In the genomic region with DNA sequence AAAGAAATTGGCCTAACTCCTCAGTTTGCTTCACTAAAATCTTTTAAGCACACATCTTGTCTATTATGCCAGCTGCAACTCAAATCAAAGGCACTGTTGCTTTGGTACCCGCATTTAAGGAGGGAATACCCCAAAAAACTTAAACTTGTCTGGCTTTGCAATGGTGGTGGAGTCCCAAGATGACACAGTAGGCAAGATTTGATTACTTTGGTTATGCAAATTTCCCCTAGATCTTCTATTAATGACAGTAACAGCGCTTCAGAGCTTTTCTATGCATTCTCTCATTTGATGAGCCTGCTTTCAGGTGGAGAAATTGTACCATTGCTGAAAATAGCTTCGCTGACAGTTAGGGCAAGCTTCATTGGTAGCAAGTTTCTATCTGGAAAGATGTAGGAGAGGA, we compare ENCODE assay signal across 17 cellular contexts.
"Had no signal": no experiment of that assay in that cellular context is flagged by ENCODE, and none has a peak within 500 bp of the region (broad histone marks: within the 10 kb centered on the region; RNA-seq: fewer than 3 reads in every experiment).

No MANE protein-coding gene starts in this region.

- ATAC-seq: activated CD4-positive, CD25-positive, alpha-beta regulatory T cell treated with anti-CD3 and anti-CD28 coated beads, Interleukin-2, amount 50 U/mL, for 24 hours; effector memory CD8-positive, alpha-beta T cell; left colon had no signal

- H3K4me3 ChIP-seq: smooth muscle cell, tibial nerve, vagina had no signal

- H3K9me3 ChIP-seq: gastrocnemius medialis, vagina had no signal

- H3K27ac Mint-ChIP-seq: activated naive CD8-positive, alpha-beta T cell treated with anti-CD3 and anti-CD28 coated beads, Interleukin-2, amount 10 ng/mL, durations not matched to agents 7 days and 5 days; activated T-helper 1 cell treated with anti-CD3 and anti-CD28 coated beads, Interleukin-12 subunit alpha, Interleukin-12 subunit beta, Interleukin-2, Interleukin-4 antibody, amounts not matched to agents 30 ng/mL and 10 ng/mL and 1 ng/mL, durations not matched to agents 14 hours and 24 hours and 36 hours; effector memory CD8-positive, alpha-beta T cell; naive B cell; stimulated activated naive CD8-positive, alpha-beta T cell treated with anti-CD3 and anti-CD28 coated beads, Interleukin-15, Interleukin-2, amounts not matched to agents 100 ng/mL and 50 ng/mL, for 24 hours had no signal

- H3K27me3 ChIP-seq: brain microvascular endothelial cell, gastrocnemius medialis, tibial nerve, vagina had no signal

- H3K9me3 Mint-ChIP-seq: activated naive CD8-positive, alpha-beta T cell treated with anti-CD3 and anti-CD28 coated beads, Interleukin-2, amount 10 ng/mL, durations not matched to agents 7 days and 5 days; effector memory CD8-positive, alpha-beta T cell had no signal

- H3K4me3 Mint-ChIP-seq: activated naive CD8-positive, alpha-beta T cell treated with anti-CD3 and anti-CD28 coated beads, Interleukin-2, amount 10 ng/mL, durations not matched to agents 7 days and 5 days; activated T-helper 1 cell treated with anti-CD3 and anti-CD28 coated beads, Interleukin-12 subunit alpha, Interleukin-12 subunit beta, Interleukin-2, Interleukin-4 antibody, amounts not matched to agents 30 ng/mL and 10 ng/mL and 1 ng/mL, durations not matched to agents 14 hours and 24 hours and 36 hours; effector memory CD8-positive, alpha-beta T cell; naive B cell; stimulated activated naive CD8-positive, alpha-beta T cell treated with anti-CD3 and anti-CD28 coated beads, Interleukin-15, Interleukin-2, amounts not matched to agents 100 ng/mL and 50 ng/mL, for 24 hours had no signal

- H3K27ac ChIP-seq: brain microvascular endothelial cell, vagina had no signal

- DNase-seq: activated naive CD4-positive, alpha-beta T cell; activated naive CD8-positive, alpha-beta T cell treated with anti-CD3 and anti-CD28 coated beads, Interleukin-2, amount 10 ng/mL, durations not matched to agents 7 days and 5 days; anterior cingulate cortex; dermis blood vessel endothelial cell; effector memory CD8-positive, alpha-beta T cell; gastrocnemius medialis; left colon; naive B cell; retina; T-helper 9 cell had no signal

- H3K27me3 Mint-ChIP-seq: activated naive CD8-positive, alpha-beta T cell treated with anti-CD3 and anti-CD28 coated beads, Interleukin-2, amount 10 ng/mL, durations not matched to agents 7 days and 5 days; effector memory CD8-positive, alpha-beta T cell; naive B cell; stimulated activated naive CD8-positive, alpha-beta T cell treated with anti-CD3 and anti-CD28 coated beads, Interleukin-15, Interleukin-2, amounts not matched to agents 100 ng/mL and 50 ng/mL, for 24 hours had no signal

- H3K36me3 ChIP-seq: brain microvascular endothelial cell, gastrocnemius medialis, vagina had no signal

- H3K4me2 ChIP-seq: smooth muscle cell had no signal
